In genomic region chr4:26051278-26051677, GRCh38 we compare ENCODE assay signal across 2 cellular contexts.
TF ChIP-seq lines count a peak whose summit lies in the region.

No MANE protein-coding gene starts in this region.

TF ChIP-seq in SK-N-SH, 30 proteins besides CTCF, POLR2A, EP300 and RAD21 (continued from another document):
- TF ChIP-seq GATA2 (CRISPR knock-in tag; IDR thresholded peaks at IDR 0.05) (peak; percentile 43), RCOR1 (IDR thresholded peaks at IDR 0.05; ENCODE audit: low read length) (peak; percentile 64; the same call in 1 of the 2 replicates), NRF1 (IDR thresholded peaks at IDR 0.05; ENCODE audit: low read depth, low read length) (no peak), RFX5 (IDR thresholded peaks at IDR 0.05; ENCODE audit: low read length) (no peak)

TF ChIP-seq in GM23338, 12 proteins besides CTCF, POLR2A, EP300 and RAD21 (continued from another document):
- no peak for TF ChIP-seq ZNF462 (CRISPR knock-in tag; IDR thresholded peaks at IDR 0.05)
- no peak for TF ChIP-seq REST (IDR thresholded peaks at IDR 0.05; ENCODE audit: unreplicated experiment)
- TF ChIP-seq ETS1 (IDR thresholded peaks at IDR 0.05) = no peak
- no peak for TF ChIP-seq NANOG (IDR thresholded peaks at IDR 0.05; ENCODE audit: borderline replicate concordance)
